In the genomic region with DNA sequence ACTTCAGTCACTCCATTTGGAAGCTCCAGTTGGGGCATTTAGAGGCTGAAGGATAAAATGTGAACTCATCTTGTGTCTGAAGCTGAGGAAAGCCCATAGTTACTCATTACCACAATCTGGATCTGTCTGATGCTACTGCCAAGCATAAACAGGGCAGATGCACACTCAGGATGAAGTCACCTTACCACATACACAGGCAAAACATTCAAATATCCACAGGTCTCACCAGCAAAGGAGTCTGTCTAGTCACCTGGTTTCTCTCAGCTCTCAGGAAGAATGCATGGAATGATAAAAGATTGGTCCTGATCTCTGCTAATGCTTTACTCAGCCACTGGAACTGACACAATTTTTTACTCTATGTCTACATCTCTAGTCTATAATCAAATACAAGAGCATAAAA, we compare ENCODE assay signal across 13 cellular contexts. TPM values are rescaled to one million over a fixed set of nuclear protein-coding genes. Genes with fewer than 3 reads are reported as not detected.
DNase-seq lines count a peak whose midpoint lies in the region; TF ChIP-seq lines count a peak whose summit lies in the region.
"Had no signal": no experiment of that assay in that cellular context is flagged by ENCODE, and none has a peak within 500 bp of the region (broad histone marks: within the 10 kb centered on the region; RNA-seq: fewer than 3 reads in every experiment).

No MANE protein-coding gene starts in this region.

- no peak overlapping the region for H3K27ac ChIP-seq in tibial artery
- H3K27ac ChIP-seq in MM.1S (ENCODE audit: low read length), result no peak overlapping the region
- no peak overlapping the region for H3K27ac ChIP-seq in spleen
- H3K27ac ChIP-seq: right lobe of liver had no signal

- intact Hi-C loops in tibial artery (cut with DNase I; ENCODE audit: low total_unique reads) (no loop called here), spleen (cut with DNase I; ENCODE audit: low total_unique reads) (no loop called here)

- H3K27me3 ChIP-seq in tibial artery (no peaks in the 10 kb centered on the region), MM.1S (replicated peaks; ENCODE audit: insufficient read depth, low read length) (no peaks in the 10 kb centered on the region), spleen (replicated peaks in 1 of 7) (no peaks in the 10 kb centered on the region)
- H3K27me3 ChIP-seq: right lobe of liver had no signal

- no peak for TF ChIP-seq CTCF in AG10803 (conservative IDR thresholded peaks at IDR 0.05; ENCODE audit: low read length)
- TF ChIP-seq CTCF in astrocyte of the spinal cord (IDR thresholded peaks at IDR 0.05; ENCODE audit: low read depth, low read length), result no peak
- no peak for TF ChIP-seq CTCF in tibial artery (IDR thresholded peaks at IDR 0.05)
- no peak for TF ChIP-seq CTCF in MM.1S (IDR thresholded peaks at IDR 0.05; ENCODE audit: low read length)
- no peak for TF ChIP-seq CTCF in spleen (IDR thresholded peaks at IDR 0.05 in 8 of 11, conservative IDR thresholded peaks at IDR 0.05 in 3 of 11)

- no peaks in the 10 kb centered on the region for H3F3A ChIP-seq in MM.1S (ENCODE audit: insufficient read depth, low read length)

- H3K4me3 ChIP-seq in AG10803 (ENCODE audit: low read length) (no peak overlapping the region), astrocyte of the spinal cord (ENCODE audit: low read depth, low read length) (no peak overlapping the region), tibial artery (no peak overlapping the region), MM.1S (ENCODE audit: low read length) (no peak overlapping the region), spleen (no peak overlapping the region)
- H3K4me3 ChIP-seq: right lobe of liver had no signal

- H3K79me2 ChIP-seq in MM.1S (ENCODE audit: low read length), result no peaks in the 10 kb centered on the region

- DNase-seq in AG10803 (ENCODE audit: low read depth) (peak; percentile 65), HS-5 (ENCODE audit: low read depth) (peak; percentile 82), astrocyte of the spinal cord (ENCODE audit: low read depth, low spot score) (peak; percentile 80), kidney tubule cell (ENCODE audit: low spot score) (peak; percentile 99), tibial artery (no peak), MM.1S (no peak), SIG-M5 (lab: John Stamatoyannopoulos, UW) (no peak), spleen (no peak)
- DNase-seq: activated CD4-positive, alpha-beta T cell treated with anti-CD3 and anti-CD28 coated beads, Interleukin-2, amount 10 ng/mL, durations not matched to agents 24 days and 14 days; left colon; NCI-H2171; right lobe of liver had no signal

- in situ Hi-C loops in astrocyte of the spinal cord (cut with HindIII; ENCODE audit: low sequenced_read_pairs), result no loop called here

- no peaks in the 10 kb centered on the region for H3K9me2 ChIP-seq in MM.1S (replicated peaks; ENCODE audit: insufficient read depth, low read length)

- H3K9ac ChIP-seq in MM.1S (ENCODE audit: low read length), result no peak overlapping the region

- H3K9me3 ChIP-seq in tibial artery, result no peaks in the 10 kb centered on the region
- no peaks in the 10 kb centered on the region for H3K9me3 ChIP-seq in MM.1S (replicated peaks; ENCODE audit: insufficient read depth, low read length)
- H3K9me3 ChIP-seq in spleen, result no peaks in the 10 kb centered on the region
- H3K9me3 ChIP-seq: right lobe of liver had no signal

- H2AFZ ChIP-seq in MM.1S (ENCODE audit: low read length), result no peak overlapping the region

- no peaks in the 10 kb centered on the region for H4K20me1 ChIP-seq in MM.1S (ENCODE audit: insufficient read depth, low read length)

- TF ChIP-seq POLR2A in spleen (IDR thresholded peaks at IDR 0.05), result no peak

- H3K4me1 ChIP-seq in tibial artery (no peaks in the 10 kb centered on the region), MM.1S (ENCODE audit: low read length) (0 out of 2 replicates have a peak, but pooled peaks cover 6% of the 10 kb centered on the region), spleen (no peaks in the 10 kb centered on the region)
- H3K4me1 ChIP-seq: right lobe of liver had no signal

- H3K4me2 ChIP-seq in MM.1S (ENCODE audit: low read depth, low read length), result no peak overlapping the region

- peaks cover 0 to 45% (median 13%) of the 10 kb centered on the region in 3 donors for H3K36me3 ChIP-seq in tibial artery
- no peaks in the 10 kb centered on the region for H3K36me3 ChIP-seq in MM.1S (replicated peaks; ENCODE audit: insufficient read depth, low read length)
- H3K36me3 ChIP-seq in spleen, result peaks cover 0 to 58% (median 8%) of the 10 kb centered on the region in 6 donors

RNA-seq across cellular contexts. Expression of a gene that starts 13.0 kb away (rescaled TPM):
- total RNA-seq in spleen, result not detected
- under 1 TPM in 1 of 3 donors, not detected in 2; 0.74 TPM for polyA plus RNA-seq in spleen
- total RNA-seq: chondrocyte, left colon, right lobe of liver had no signal

RNA-seq across cellular contexts. Expression of a gene that starts 28.6 kb away (rescaled TPM):
- 10 to 100 TPM; 17.9 to 42.0 (median 25.7) TPM for total RNA-seq in spleen
- 1 to 10 TPM; 3.1 to 5.3 (median 4.1) TPM for polyA plus RNA-seq in spleen

RNA-seq across cellular contexts. Expression of a gene that starts 28.6 kb away (rescaled TPM):
- total RNA-seq in spleen, result 10 to 100 TPM; 36.0 to 51.2 (median 42.6) TPM
- 10 to 100 TPM in 2 of 3 donors, 1 to 10 TPM in 1; 9.4 to 24.2 (median 14.4) TPM for polyA plus RNA-seq in spleen

Comparison
In these comparisons a context has a peak if more than half of its experiments do, and no peak if none do; other contexts are left out.
1. DNase-seq: peak in AG10803 (single experiment), HS-5 (single experiment), astrocyte of the spinal cord (single experiment) and kidney tubule cell (single experiment); none in tibial artery (0 of 2), MM.1S (single experiment), SIG-M5 (single experiment) and spleen (single experiment).